10 cellular contexts compared by ENCODE assay signal in genomic region chr4:150217192-150217591, GRCh38.
DNase-seq lines count a peak whose midpoint lies in the region; ATAC-seq, FAIRE-seq and TF ChIP-seq lines count a peak whose summit lies in the region.
"Had no signal": no experiment of that assay in that cellular context is flagged by ENCODE, and none has a peak within 500 bp of the region (broad histone marks: within the 10 kb centered on the region; RNA-seq: fewer than 3 reads in every experiment).

No MANE protein-coding gene starts in this region.

- no peaks in the 10 kb centered on the region for H3F3A ChIP-seq in GM23338 (replicated peaks; ENCODE audit: low read depth)

- peaks cover 12% of the 10 kb centered on the region; the same call in 2 of the 3 replicates for H3K4me1 Mint-ChIP-seq in GM23338
- H3K4me1 Mint-ChIP-seq: T-helper 17 cell had no signal

- no peaks in the 10 kb centered on the region for H4K20me1 ChIP-seq in GM23338 (replicated peaks; ENCODE audit: insufficient read depth)

- H3K36me3 Mint-ChIP-seq in GM23338 (ENCODE audit: low read depth): no peaks in the 10 kb centered on the region

- TF ChIP-seq CTCF in GM23338 (conservative IDR thresholded peaks at IDR 0.05; ENCODE audit: low read depth in 2 of 2) (peak; percentile 29 to 60), fibroblast of pulmonary artery (IDR thresholded peaks at IDR 0.05; ENCODE audit: low read length, missing control alignments) (peak; percentile 59)

- ATAC-seq in GM23338 (peak; percentile 69), HG03469 (IDR thresholded peaks at IDR 0.05; ENCODE audit: unreplicated experiment) (no peak), GM21390 (IDR thresholded peaks at IDR 0.05; ENCODE audit: unreplicated experiment) (no peak), HG02885 (IDR thresholded peaks at IDR 0.05; ENCODE audit: poor library complexity, unreplicated experiment) (no peak)
- ATAC-seq: HCT116, T-helper 17 cell had no signal

- no peak for FAIRE-seq in RCC 7860 (lab: Jason Lieb, UNC)

- no peaks in the 10 kb centered on the region for H3K36me3 ChIP-seq in GM23338 (ENCODE audit: insufficient read depth)

- no peaks in the 10 kb centered on the region for H3K9me3 Mint-ChIP-seq in GM23338

- H2AFZ ChIP-seq in GM23338: peak overlapping the region; percentile 44; the same call in 1 of the 2 replicates

- no peaks in the 10 kb centered on the region for H3K9me2 ChIP-seq in GM23338 (ENCODE audit: insufficient read depth)

- no peak overlapping the region for H3K4me3 ChIP-seq in GM23338
- no peak overlapping the region for H3K4me3 ChIP-seq in fibroblast of pulmonary artery (replicated peaks; ENCODE audit: low read depth, low read length)

- no peak overlapping the region for H3K4me3 Mint-ChIP-seq in GM23338
- H3K4me3 Mint-ChIP-seq: T-helper 17 cell had no signal

- no peaks in the 10 kb centered on the region for H3K27me3 ChIP-seq in GM23338 (ENCODE audit: insufficient read depth)

- peaks cover 2% of the 10 kb centered on the region for H3K27me3 Mint-ChIP-seq in GM23338 (ENCODE audit: insufficient read depth, low read depth, poor library complexity)

- no peaks in the 10 kb centered on the region for H3K79me2 ChIP-seq in GM23338 (replicated peaks; ENCODE audit: insufficient read depth)

- no peak overlapping the region for H3K27ac ChIP-seq in GM23338 (ENCODE audit: low read depth)

- no peak overlapping the region for H3K4me2 ChIP-seq in GM23338

- DNase-seq in GM23338 (ENCODE audit: low spot score) (peak; percentile 65), RCC 7860 (ENCODE audit: low spot score) (peak; percentile 53), fibroblast of pulmonary artery (ENCODE audit: low read depth) (peak; percentile 83), pons (ENCODE audit: low spot score) (peak; percentile 95)
- no peak for DNase-seq in stimulated activated CD8-positive, alpha-beta memory T cell treated with anti-CD3 and anti-CD28 coated beads, Interleukin-4, amount 100 ng/mL, for 48 hours
- DNase-seq: T-helper 17 cell had no signal

- peaks cover 8% of the 10 kb centered on the region; the same call in 1 of the 2 replicates for H3K4me1 ChIP-seq in GM23338 (ENCODE audit: insufficient read depth)

- peak overlapping the region; percentile 75 for H3K27ac Mint-ChIP-seq in GM23338
- H3K27ac Mint-ChIP-seq: T-helper 17 cell had no signal

TF ChIP-seq in GM23338, 12 proteins besides CTCF, POLR2A, EP300 and RAD21:
- no peak for TF ChIP-seq ETS1 (IDR thresholded peaks at IDR 0.05)
- TF ChIP-seq CREB1 (CRISPR knock-in tag; IDR thresholded peaks at IDR 0.05; ENCODE audit: low read depth): no peak
- TF ChIP-seq REST (IDR thresholded peaks at IDR 0.05; ENCODE audit: unreplicated experiment): no peak
- TF ChIP-seq EZH2phosphoT487 (IDR thresholded peaks at IDR 0.05; ENCODE audit: unreplicated experiment): no peak
- no peak for TF ChIP-seq JUNB (IDR thresholded peaks at IDR 0.05; ENCODE audit: unreplicated experiment)
- no peak for TF ChIP-seq ZNF462 (CRISPR knock-in tag; IDR thresholded peaks at IDR 0.05)
- TF ChIP-seq EZH2 (IDR thresholded peaks at IDR 0.05; ENCODE audit: low read depth, unreplicated experiment): no peak
- TF ChIP-seq NANOG (IDR thresholded peaks at IDR 0.05; ENCODE audit: borderline replicate concordance): no peak
- no peak for TF ChIP-seq ZNF331 (CRISPR knock-in tag; IDR thresholded peaks at IDR 0.05; ENCODE audit: low read depth)
- no peak for TF ChIP-seq ZNF114 (CRISPR knock-in tag; IDR thresholded peaks at IDR 0.05)
- no peak for TF ChIP-seq STAT1 (IDR thresholded peaks at IDR 0.05; ENCODE audit: unreplicated experiment)
- TF ChIP-seq POLR2AphosphoS5 (IDR thresholded peaks at IDR 0.05; ENCODE audit: low read depth): no peak
